9 cellular contexts compared by ENCODE assay signal in genomic region chr17:59381716-59382570, GRCh38. TPM values are rescaled to one million over a fixed set of nuclear protein-coding genes. Genes with fewer than 3 reads are reported as not detected.
DNase-seq lines count a peak whose midpoint lies in the region; ATAC-seq and TF ChIP-seq lines count a peak whose summit lies in the region.
"Had no signal": no experiment of that assay in that cellular context is flagged by ENCODE, and none has a peak within 500 bp of the region (broad histone marks: within the 10 kb centered on the region; RNA-seq: fewer than 3 reads in every experiment).

No MANE protein-coding gene starts in this region.

- no peaks in the 10 kb centered on the region for H3K9me3 ChIP-seq in smooth muscle cell (replicated peaks; ENCODE audit: low read depth)

- intact Hi-C loops in activated CD8-positive, alpha-beta T cell treated with anti-CD3 and anti-CD28 coated beads for 36 hours (cut with micrococcal nuclease) = no loop called here

- no peak for ATAC-seq in activated CD8-positive, alpha-beta T cell treated with anti-CD3 and anti-CD28 coated beads for 36 hours

- peaks cover 14% of the 10 kb centered on the region for H3K79me2 ChIP-seq in smooth muscle cell (ENCODE audit: low read depth)

- CTCF ChIA-PET in activated CD8-positive, alpha-beta T cell treated with anti-CD3 and anti-CD28 coated beads for 36 hours (lab: Charles Lee) = interaction anchor here (0.7 to 1.0 kb wide), 2 partner anchors 52 to 71 kb away, joined by 3 read pairs; no protein-coding TSS in a partner anchor
- CTCF ChIA-PET in GM10248 (lab: Yijun Ruan, JAX) = interaction anchor here (1.1 kb wide), 1 partner anchor 52 kb away, joined by 3 read pairs; no protein-coding TSS in a partner anchor

- no peak overlapping the region for H2AFZ ChIP-seq in smooth muscle cell (ENCODE audit: low read depth)

- peaks cover 5% of the 10 kb centered on the region for H3K4me1 ChIP-seq in smooth muscle cell (ENCODE audit: low read depth)

- no peaks in the 10 kb centered on the region for H3K36me3 ChIP-seq in smooth muscle cell (ENCODE audit: low read depth)

- no peaks in the 10 kb centered on the region for H4K20me1 ChIP-seq in smooth muscle cell (ENCODE audit: low read depth)

- H3K9ac ChIP-seq in smooth muscle cell (ENCODE audit: low read depth) = no peak overlapping the region

- no peaks in the 10 kb centered on the region for H3K27me3 Mint-ChIP-seq in activated CD8-positive, alpha-beta T cell treated with anti-CD3 and anti-CD28 coated beads for 36 hours

- no peaks in the 10 kb centered on the region for H3K36me3 Mint-ChIP-seq in activated CD8-positive, alpha-beta T cell treated with anti-CD3 and anti-CD28 coated beads for 36 hours (ENCODE audit: low read depth)

- peak overlapping the region; percentile 49 for H3K27ac Mint-ChIP-seq in activated CD8-positive, alpha-beta T cell treated with anti-CD3 and anti-CD28 coated beads for 36 hours

- no peak overlapping the region for H3K4me3 ChIP-seq in smooth muscle cell

- H3K4me2 ChIP-seq in smooth muscle cell = no peak overlapping the region

- TF ChIP-seq CTCF in activated CD8-positive, alpha-beta T cell treated with anti-CD3 and anti-CD28 coated beads for 36 hours (IDR thresholded peaks at IDR 0.05) = no peak
- no peak for TF ChIP-seq CTCF in smooth muscle cell (IDR thresholded peaks at IDR 0.05; ENCODE audit: borderline replicate concordance, insufficient read depth, poor library complexity, severe bottlenecking)
- TF ChIP-seq CTCF in GM10248 (IDR thresholded peaks at IDR 0.05; ENCODE audit: control extremely low read depth, extremely low read depth, low read depth, missing control alignments) = no peak

- H3K4me1 Mint-ChIP-seq in activated CD8-positive, alpha-beta T cell treated with anti-CD3 and anti-CD28 coated beads for 36 hours (ENCODE audit: low read depth) = peaks cover 22% of the 10 kb centered on the region

- no peaks in the 10 kb centered on the region for H3K9me3 Mint-ChIP-seq in activated CD8-positive, alpha-beta T cell treated with anti-CD3 and anti-CD28 coated beads for 36 hours

- peaks cover 4% of the 10 kb centered on the region for H3F3A ChIP-seq in smooth muscle cell (ENCODE audit: low read depth)

- no peak overlapping the region for H3K27ac ChIP-seq in smooth muscle cell (ENCODE audit: low read depth)

- 94% methylated on average over 8 of the region's 8 CpGs for WGBS in smooth muscle cell (ENCODE audit: low lambda C conversion rate)

- no peaks in the 10 kb centered on the region for H3K27me3 ChIP-seq in smooth muscle cell (ENCODE audit: low read depth)

- H3K4me3 Mint-ChIP-seq in activated CD8-positive, alpha-beta T cell treated with anti-CD3 and anti-CD28 coated beads for 36 hours = no peak overlapping the region

- POLR2A ChIA-PET in activated CD8-positive, alpha-beta T cell treated with anti-CD3 and anti-CD28 coated beads for 36 hours (lab: Charles Lee) = no interaction called here
- POLR2A ChIA-PET in GM10248 (lab: Yijun Ruan, JAX) = no interaction called here

- DNase-seq in HT-29 (ENCODE audit: low spot score) (peak; percentile 91), hippocampal formation (lab: John Stamatoyannopoulos, UW) (peak; percentile 89 to 92), renal cortical epithelial cell (ENCODE audit: low read depth) (peak; percentile 66), SIG-M5 treated with dmso at 0.1 percent for 504 hours (lab: John Stamatoyannopoulos, UW; ENCODE audit: unreplicated experiment) (no peak), smooth muscle cell (lab: John Stamatoyannopoulos, UW; ENCODE audit: unreplicated experiment) (no peak), GM10248 (ENCODE audit: extremely low spot score) (no peak), GM03348 (ENCODE audit: low spot score) (no peak)
- DNase-seq in activated CD8-positive, alpha-beta T cell treated with anti-CD3 and anti-CD28 coated beads for 36 hours = no peak
- DNase-seq: Kasumi-1 had no signal

RNA-seq across cellular contexts. Expression of gene YPEL2, which starts 50.5 kb away (rescaled TPM):
- total RNA-seq in HT-29 (2014; rRNA removed; shearing (Covaris generic)) = 10.9 and 13.4 TPM in 2 replicates
- total RNA-seq in activated CD8-positive, alpha-beta T cell treated with anti-CD3 and anti-CD28 coated beads for 36 hours = 1 to 10 TPM; 4.2 to 4.9 TPM
- total RNA-seq in renal cortical epithelial cell (14.2 and 37.3 TPM in 2 replicates), smooth muscle cell (8.0 and 9.6 TPM in 2 replicates)
- polyA plus RNA-seq in smooth muscle cell = 4.0 and 8.2 TPM in 2 replicates

Comparison
In these comparisons a context has a peak if more than half of its experiments do, and no peak if none do; other contexts are left out.
1. DNase-seq: peak in HT-29 (single experiment), hippocampal formation (2 of 2) and renal cortical epithelial cell (single experiment); none in activated CD8-positive, alpha-beta T cell treated with anti-CD3 and anti-CD28 coated beads for 36 hours (single experiment), SIG-M5 treated with dmso at 0.1 percent for 504 hours (single experiment), smooth muscle cell (single experiment), GM10248 (single experiment) and GM03348 (single experiment).